Comparison of ENCODE assay signal across 1 cellular context in genomic region chr6:16591681-16592549, GRCh38.
TF ChIP-seq lines count a peak whose summit lies in the region.

No MANE protein-coding gene starts in this region.

TF ChIP-seq in GM12878, 131 proteins besides CTCF, POLR2A, EP300 and RAD21 (continued from another document):
- no peak for TF ChIP-seq BCLAF1 (IDR thresholded peaks at IDR 0.05)
- TF ChIP-seq SREBF2 (IDR thresholded peaks at IDR 0.05; ENCODE audit: low read length), result no peak
- peak; percentile 88 for TF ChIP-seq PBX3 (IDR thresholded peaks at IDR 0.05; ENCODE audit: insufficient replicate concordance, low read depth, low read length)
- no peak for TF ChIP-seq ZZZ3 (IDR thresholded peaks at IDR 0.05; ENCODE audit: control insufficient read depth, insufficient read length, low read depth)
- no peak for TF ChIP-seq STAT1 (conservative IDR thresholded peaks at IDR 0.05)
- TF ChIP-seq RAD51 (IDR thresholded peaks at IDR 0.05), result peak; percentile 55; the same call in 1 of the 2 replicates
- TF ChIP-seq ZBTB40 (IDR thresholded peaks at IDR 0.05; ENCODE audit: borderline replicate concordance), result peak; percentile 34; the same call in 1 of the 2 replicates
- TF ChIP-seq SUPT20H (IDR thresholded peaks at IDR 0.05; ENCODE audit: borderline replicate concordance, control insufficient read depth, low read depth, low read length), result no peak
- TF ChIP-seq NBN (IDR thresholded peaks at IDR 0.05), result peak; percentile 75; the same call in 1 of the 2 replicates
- peak; percentile 81 for TF ChIP-seq RUNX3 (IDR thresholded peaks at IDR 0.05; ENCODE audit: low read length)
- peak; percentile 25 to 52; a peak in 2 of 4 replicates for TF ChIP-seq BHLHE40 (IDR thresholded peaks at IDR 0.05; ENCODE audit: borderline replicate concordance in 1 of 2, low read depth in 2 of 2, low read length in 1 of 2)
- TF ChIP-seq ATF3 (IDR thresholded peaks at IDR 0.05; ENCODE audit: borderline replicate concordance, extremely low read depth, low read depth, low read length), result no peak
- peak; percentile 57 for TF ChIP-seq ZNF687 (IDR thresholded peaks at IDR 0.05)
- no peak for TF ChIP-seq SIX5 (IDR thresholded peaks at IDR 0.05; ENCODE audit: low read depth, low read length, severe bottlenecking)
- TF ChIP-seq ELK1 (IDR thresholded peaks at IDR 0.05; ENCODE audit: low read depth, low read length), result no peak
- TF ChIP-seq TAF1 (IDR thresholded peaks at IDR 0.05; ENCODE audit: borderline replicate concordance, low read depth, low read length), result no peak
- peak; percentile 97 for TF ChIP-seq PKNOX1 (IDR thresholded peaks at IDR 0.05)
- no peak for TF ChIP-seq CBX5 (IDR thresholded peaks at IDR 0.05; ENCODE audit: low read depth)
- no peak; the same call in 2 of the 3 replicates for TF ChIP-seq POU2F2 (IDR thresholded peaks at IDR 0.05; ENCODE audit: borderline replicate concordance, low read depth, low read length)
- TF ChIP-seq SMAD1 (IDR thresholded peaks at IDR 0.05; ENCODE audit: low read depth, partially characterized antibody), result peak; percentile 54
- TF ChIP-seq ETV6 (conservative IDR thresholded peaks at IDR 0.05 in 1 of 2, IDR thresholded peaks at IDR 0.05 in 1 of 2; ENCODE audit: borderline replicate concordance in 1 of 2, low read depth in 1 of 2), result peak in 1 of 2 experiments; percentile 75; a peak in 1 of 4 replicates
- no peak for TF ChIP-seq ZNF274 (IDR thresholded peaks at IDR 0.05; ENCODE audit: insufficient read depth, insufficient read length)
- no peak for TF ChIP-seq ZNF622 (IDR thresholded peaks at IDR 0.05)
- peak; percentile 18 for TF ChIP-seq RELA (IDR thresholded peaks at IDR 0.05; ENCODE audit: borderline replicate concordance, partially characterized antibody)
- TF ChIP-seq RCOR1 (conservative IDR thresholded peaks at IDR 0.05; ENCODE audit: low read depth, low read length), result 0 out of 2 replicates have a peak, but pooled peaks have one; percentile 39
- TF ChIP-seq HCFC1 (IDR thresholded peaks at IDR 0.05; ENCODE audit: low read length), result no peak
- TF ChIP-seq GATAD2B (conservative IDR thresholded peaks at IDR 0.05; ENCODE audit: low read depth), result peak; percentile 48; the same call in 1 of the 2 replicates
- no peak for TF ChIP-seq PRDM15 (CRISPR knock-in tag; IDR thresholded peaks at IDR 0.05)
- peak; percentile 44; the same call in 1 of the 2 replicates for TF ChIP-seq IRF4 (IDR thresholded peaks at IDR 0.05; ENCODE audit: low read depth, low read length)
- no peak for TF ChIP-seq IRF5 (IDR thresholded peaks at IDR 0.05; ENCODE audit: borderline replicate concordance)
- TF ChIP-seq E2F4 (IDR thresholded peaks at IDR 0.05; ENCODE audit: low read depth, low read length), result no peak
- peak; percentile 76 for TF ChIP-seq ZNF384 (IDR thresholded peaks at IDR 0.05; ENCODE audit: borderline replicate concordance, low read depth, low read length)
